Comparison of ENCODE assay signal across 10 cellular contexts in genomic region chr16:82016268-82016667, GRCh38. TPM values are rescaled to one million over a fixed set of nuclear protein-coding genes. Genes with fewer than 3 reads are reported as not detected.
DNase-seq lines count a peak whose midpoint lies in the region; ATAC-seq and TF ChIP-seq lines count a peak whose summit lies in the region.
"Had no signal": no experiment of that assay in that cellular context is flagged by ENCODE, and none has a peak within 500 bp of the region (broad histone marks: within the 10 kb centered on the region; RNA-seq: fewer than 3 reads in every experiment).

No MANE protein-coding gene starts in this region.

- CTCF ChIA-PET in PC-9 (lab: Charles Lee) = no interaction called here
- CTCF ChIA-PET in activated CD8-positive, alpha-beta T cell treated with anti-CD3 and anti-CD28 coated beads for 36 hours (lab: Charles Lee) = no interaction called here

- peaks cover 0 to 2% of the 10 kb centered on the region in 2 donors for H3K9me3 Mint-ChIP-seq in natural killer cell
- no peaks in the 10 kb centered on the region for H3K9me3 Mint-ChIP-seq in activated CD8-positive, alpha-beta T cell treated with anti-CD3 and anti-CD28 coated beads for 36 hours

- peak overlapping the region; percentile 14; the same call in 1 of the 2 replicates for H3K4me3 ChIP-seq in PC-9
- H3K4me3 ChIP-seq in fibroblast of the aortic adventitia (ENCODE audit: low read depth, low read length) = no peak overlapping the region
- H3K4me3 ChIP-seq in suprapubic skin = no peak overlapping the region

- H3K79me2 ChIP-seq in PC-9 (ENCODE audit: low read depth) = no peaks in the 10 kb centered on the region

- no peak overlapping the region for H3K27ac Mint-ChIP-seq in natural killer cell
- H3K27ac Mint-ChIP-seq in activated CD8-positive, alpha-beta T cell treated with anti-CD3 and anti-CD28 coated beads for 36 hours = no peak overlapping the region
- H3K27ac Mint-ChIP-seq: activated naive CD8-positive, alpha-beta T cell treated with anti-CD3 and anti-CD28 coated beads, Interleukin-2, amount 10 ng/mL, durations not matched to agents 7 days and 5 days had no signal

- TF ChIP-seq CTCF in PC-9 (conservative IDR thresholded peaks at IDR 0.05) (peak; percentile 66), fibroblast of the aortic adventitia (IDR thresholded peaks at IDR 0.05; ENCODE audit: insufficient read depth, low read length) (peak; percentile 48), suprapubic skin (IDR thresholded peaks at IDR 0.05) (no peak), natural killer cell (IDR thresholded peaks at IDR 0.05) (no peak)
- no peak for TF ChIP-seq CTCF in activated CD8-positive, alpha-beta T cell treated with anti-CD3 and anti-CD28 coated beads for 36 hours (IDR thresholded peaks at IDR 0.05)

- no peaks in the 10 kb centered on the region for H3K36me3 Mint-ChIP-seq in natural killer cell
- H3K36me3 Mint-ChIP-seq in activated CD8-positive, alpha-beta T cell treated with anti-CD3 and anti-CD28 coated beads for 36 hours (ENCODE audit: low read depth) = no peaks in the 10 kb centered on the region

- peaks cover 10% of the 10 kb centered on the region in 2 donors for H3K4me1 Mint-ChIP-seq in natural killer cell
- H3K4me1 Mint-ChIP-seq in activated CD8-positive, alpha-beta T cell treated with anti-CD3 and anti-CD28 coated beads for 36 hours (ENCODE audit: low read depth) = peaks cover 5% of the 10 kb centered on the region

- peaks cover 56% of the 10 kb centered on the region for H3K27me3 ChIP-seq in PC-9 (ENCODE audit: insufficient read depth, low read depth)
- peaks cover under 1% of the 10 kb centered on the region for H3K27me3 ChIP-seq in suprapubic skin

- BruUV-seq in PC-9 (replicated peaks; lab: Mats Ljungman, UMichigan) = no TSS peak

- TF ChIP-seq EP300 in suprapubic skin (IDR thresholded peaks at IDR 0.05) = no peak

- WGBS in suprapubic skin = 43% methylated on average over 7 of the region's 7 CpGs

- no peaks in the 10 kb centered on the region for H3F3A ChIP-seq in PC-9 (ENCODE audit: insufficient read depth, low read depth)

- DNase-seq in SHP77 (lab: John Stamatoyannopoulos, UW) = peak; percentile 13 to 25
- DNase-seq in SHP77 treated with DMSO at 0.1 percent for 48 hours (lab: John Stamatoyannopoulos, UW) = no peak
- DNase-seq in PC-9 = no peak
- DNase-seq in fibroblast of the aortic adventitia (ENCODE audit: low read depth) = peak; percentile 72
- no peak for DNase-seq in suprapubic skin (ENCODE audit: low spot score in 2 of 2)
- DNase-seq in natural killer cell = no peak
- DNase-seq in T-helper 1 cell = no peak
- DNase-seq in activated CD8-positive, alpha-beta T cell treated with anti-CD3 and anti-CD28 coated beads for 36 hours = no peak
- DNase-seq: activated naive CD8-positive, alpha-beta T cell treated with anti-CD3 and anti-CD28 coated beads, Interleukin-2, amount 10 ng/mL, durations not matched to agents 7 days and 5 days had no signal

- H3K9me3 ChIP-seq in PC-9 (ENCODE audit: insufficient read depth, low read depth) = no peaks in the 10 kb centered on the region
- H3K9me3 ChIP-seq in suprapubic skin = peaks cover 8% of the 10 kb centered on the region

- H3K36me3 ChIP-seq in PC-9 (ENCODE audit: low read depth) (no peaks in the 10 kb centered on the region), suprapubic skin (no peaks in the 10 kb centered on the region)

- intact Hi-C loops in PC-9 (cut with micrococcal nuclease; ENCODE audit: unreplicated experiment) = no loop called here
- intact Hi-C loops in natural killer cell (cut with micrococcal nuclease) = no loop called here
- intact Hi-C loops in activated CD8-positive, alpha-beta T cell treated with anti-CD3 and anti-CD28 coated beads for 36 hours (cut with micrococcal nuclease) = no loop called here

- no peaks in the 10 kb centered on the region for H3K9me2 ChIP-seq in PC-9 (ENCODE audit: insufficient read depth)

- no peak overlapping the region for H2AFZ ChIP-seq in PC-9

- H3K27me3 Mint-ChIP-seq in natural killer cell (ENCODE audit: low read depth in 2 of 2) = peaks cover 38 to 57% of the 10 kb centered on the region in 2 donors
- H3K27me3 Mint-ChIP-seq in activated CD8-positive, alpha-beta T cell treated with anti-CD3 and anti-CD28 coated beads for 36 hours = peaks cover 28% of the 10 kb centered on the region

- no peak for TF ChIP-seq POLR2A in suprapubic skin (IDR thresholded peaks at IDR 0.05)

- no peak for ATAC-seq in natural killer cell
- ATAC-seq in activated CD8-positive, alpha-beta T cell treated with anti-CD3 and anti-CD28 coated beads for 36 hours = no peak

- H3K4me3 Mint-ChIP-seq in natural killer cell = no peak overlapping the region
- H3K4me3 Mint-ChIP-seq in activated CD8-positive, alpha-beta T cell treated with anti-CD3 and anti-CD28 coated beads for 36 hours = no peak overlapping the region
- H3K4me3 Mint-ChIP-seq: activated naive CD8-positive, alpha-beta T cell treated with anti-CD3 and anti-CD28 coated beads, Interleukin-2, amount 10 ng/mL, durations not matched to agents 7 days and 5 days had no signal

- H3K27ac ChIP-seq in PC-9 = no peak overlapping the region
- H3K27ac ChIP-seq in suprapubic skin = peak overlapping the region; percentile 71

- POLR2A ChIA-PET in PC-9 (lab: Charles Lee; ENCODE audit: unreplicated experiment) = no interaction called here
- POLR2A ChIA-PET in activated CD8-positive, alpha-beta T cell treated with anti-CD3 and anti-CD28 coated beads for 36 hours (lab: Charles Lee) = interaction anchor here (0.7 kb wide), 1 partner anchor 818 kb away, joined by 3 read pairs; no protein-coding TSS in a partner anchor

- H3K4me2 ChIP-seq in PC-9 = peak overlapping the region; percentile 62

- no peaks in the 10 kb centered on the region for H4K20me1 ChIP-seq in PC-9 (ENCODE audit: insufficient read depth)

- H3K4me1 ChIP-seq in PC-9 (replicated peaks; ENCODE audit: insufficient read depth) (no peaks in the 10 kb centered on the region), suprapubic skin (peaks cover 19% of the 10 kb centered on the region)

RNA-seq across cellular contexts. Expression of gene SDR42E1, which starts 5.0 kb away (rescaled TPM):
- total RNA-seq in PC-9 (2021) (10.5 and 11.6 TPM in 2 replicates), fibroblast of the aortic adventitia (ENCODE audit: low replicate concordance) (under 0.01 and 0.08 TPM in 2 replicates), suprapubic skin (10 to 100 TPM; 21.5 to 34.6 (median 28.3) TPM), natural killer cell (1 to 10 TPM; 3.6 to 8.5 (median 6.3) TPM)
- total RNA-seq in activated CD8-positive, alpha-beta T cell treated with anti-CD3 and anti-CD28 coated beads for 36 hours = 1 to 10 TPM; 7.1 to 9.2 TPM

RNA-seq across cellular contexts. Expression of gene HSD17B2, which starts 18.8 kb away (rescaled TPM):
- total RNA-seq in PC-9 (2021) = not detected in 2 replicates
- 0.09 TPM in 1 of 2 replicates, not detected in the other for total RNA-seq in fibroblast of the aortic adventitia (ENCODE audit: low replicate concordance)
- 10 to 100 TPM in 1 of 4 donors, 1 to 10 TPM in 3; 2.7 to 10.6 (median 4.0) TPM for total RNA-seq in suprapubic skin
- not detected for total RNA-seq in natural killer cell
- not detected for total RNA-seq in activated CD8-positive, alpha-beta T cell treated with anti-CD3 and anti-CD28 coated beads for 36 hours
- total RNA-seq: activated naive CD8-positive, alpha-beta T cell treated with anti-CD3 and anti-CD28 coated beads, Interleukin-2, amount 10 ng/mL, durations not matched to agents 7 days and 5 days; subcutaneous adipose tissue had no signal

Comparison
In these comparisons a context has a peak if more than half of its experiments do, and no peak if none do; other contexts are left out.
1. DNase-seq: peak in SHP77 (2 of 2) and fibroblast of the aortic adventitia (single experiment); none in SHP77 treated with DMSO at 0.1 percent for 48 hours (single experiment), PC-9 (0 of 2), suprapubic skin (0 of 2), natural killer cell (single experiment), T-helper 1 cell (0 of 5) and activated CD8-positive, alpha-beta T cell treated with anti-CD3 and anti-CD28 coated beads for 36 hours (single experiment).
2. CTCF ChIP-seq: peak in PC-9 (single experiment) and fibroblast of the aortic adventitia (single experiment); none in suprapubic skin (0 of 2), natural killer cell (single experiment) and activated CD8-positive, alpha-beta T cell treated with anti-CD3 and anti-CD28 coated beads for 36 hours (single experiment).